9 cellular contexts compared by ENCODE assay signal in genomic region chr1:47351305-47351704, GRCh38. TPM values are rescaled to one million over a fixed set of nuclear protein-coding genes. Genes with fewer than 3 reads are reported as not detected.
DNase-seq lines count a peak whose midpoint lies in the region; ATAC-seq, FAIRE-seq and TF ChIP-seq lines count a peak whose summit lies in the region.
"Had no signal": no experiment of that assay in that cellular context is flagged by ENCODE, and none has a peak within 500 bp of the region (broad histone marks: within the 10 kb centered on the region; RNA-seq: fewer than 3 reads in every experiment).

No MANE protein-coding gene starts in this region.

- in situ Hi-C loops in K562 (cut with MboI), result no loop called here

- H2AFZ ChIP-seq in K562 (ENCODE audit: low read depth, low read length), result no peak overlapping the region

- ATAC-seq in GM19455 (IDR thresholded peaks at IDR 0.05; ENCODE audit: unreplicated experiment) (peak; percentile 79), HG03280 (IDR thresholded peaks at IDR 0.05; ENCODE audit: unreplicated experiment) (peak; percentile 83), K562 (peak; percentile 75)
- ATAC-seq: body of pancreas had no signal

- TF ChIP-seq EP300 in K562 (IDR thresholded peaks at IDR 0.05; ENCODE audit: low read length), result no peak

- FAIRE-seq in K562 (lab: Jason Lieb, UNC), result no peak

- WGBS in K562 (ENCODE audit: insufficient coverage, low coverage, missing lambda C conversion rate), result 88% methylated on average over 2 of the region's 2 CpGs

- CTCF ChIA-PET in K562 (lab: Yijun Ruan, JAX; ENCODE audit: low intra/inter-chr PET ratio), result no interaction called here

- peak overlapping the region; percentile 11; the same call in 2 of the 3 replicates for H3K27ac ChIP-seq in K562 (ENCODE audit: extremely low read depth, low read depth, low read length)
- H3K27ac ChIP-seq: body of pancreas had no signal

- peak; percentile 20 for DNase-seq in GM10266 (ENCODE audit: extremely low spot score)
- peak in 1 of 4 experiments; percentile 41 for DNase-seq in K562 (ENCODE audit: extremely low read depth in 1 of 4, low spot score in 3 of 4)
- no peak for DNase-seq in dedifferentiated amniotic fluid mesenchymal stem cell (ENCODE audit: extremely low spot score)
- DNase-seq in HuH-7 (ENCODE audit: low spot score), result no peak
- DNase-seq in NCI-H1930 (lab: John Stamatoyannopoulos, UW), result no peak
- DNase-seq in NCI-H2029 (lab: John Stamatoyannopoulos, UW), result no peak
- DNase-seq: body of pancreas had no signal

- no TSS peak for BruUV-seq in K562 (replicated peaks; lab: Mats Ljungman, UMichigan)

- intact Hi-C loops in K562 (cut with micrococcal nuclease), result no loop called here

- TF ChIP-seq RAD21 in K562 (CRISPR knock-in tag; conservative IDR thresholded peaks at IDR 0.05 in 1 of 2, IDR thresholded peaks at IDR 0.05 in 1 of 2), result no peak

- no peak for TF ChIP-seq POLR2A in K562 (conservative IDR thresholded peaks at IDR 0.05)

- H4K20me1 ChIP-seq in K562 (replicated peaks; ENCODE audit: control insufficient read depth, insufficient read depth, low read length), result no peaks in the 10 kb centered on the region

- POLR2A ChIA-PET in K562 (lab: Yijun Ruan, JAX), result interaction anchor here (1.0 to 2.0 kb wide), 9 partner anchors 9 to 37 kb away, joined by 3 to 9 read pairs (median 6); partner anchors contain the start of genes CMPK1 and STIL

- peaks cover 94% of the 10 kb centered on the region for H3K79me2 ChIP-seq in K562 (ENCODE audit: control insufficient read depth, insufficient read depth, low read length)

- TF ChIP-seq CTCF in GM10266 (IDR thresholded peaks at IDR 0.05; ENCODE audit: control insufficient read depth, insufficient read depth, low read depth, missing control alignments), result no peak
- no peak for TF ChIP-seq CTCF in K562 (IDR thresholded peaks at IDR 0.05 in 2 of 3, conservative IDR thresholded peaks at IDR 0.05 in 1 of 3; ENCODE audit: insufficient read depth in 2 of 3, low read depth in 1 of 3, low read length in 3 of 3)

- H3K4me1 ChIP-seq in K562 (replicated peaks in 1 of 2; ENCODE audit: control insufficient read depth in 2 of 2, insufficient read depth in 2 of 2, low read length in 2 of 2), result peaks cover 5 to 7% of the 10 kb centered on the region in 2 experiments; a peak in 3 of 5 replicates

- H3K9me1 ChIP-seq in K562 (ENCODE audit: control insufficient read depth, insufficient read depth, low read length), result no peaks in the 10 kb centered on the region

- no peak overlapping the region for H3K4me2 ChIP-seq in K562 (ENCODE audit: insufficient read depth, low read length)

- H3K4me3 ChIP-seq in K562, result no peak overlapping the region
- H3K4me3 ChIP-seq: body of pancreas had no signal

- no peaks in the 10 kb centered on the region for H3K27me3 ChIP-seq in K562 (ENCODE audit: control insufficient read depth in 2 of 2, insufficient read depth in 2 of 2, low read length in 2 of 2)
- H3K27me3 ChIP-seq: body of pancreas had no signal

- H3K9ac ChIP-seq in K562 (ENCODE audit: insufficient read depth in 1 of 2, low read depth in 2 of 2, low read length in 2 of 2), result 0 out of 4 replicates have a peak overlapping the region, but pooled peaks of 1 of the 2 experiments have one; percentile 13

- H3K36me3 ChIP-seq in K562 (ENCODE audit: control insufficient read depth, insufficient read depth, low read length), result peaks cover 36% of the 10 kb centered on the region; the same call in 2 of the 3 replicates

- H3K9me3 ChIP-seq in K562 (replicated peaks; ENCODE audit: control insufficient read depth, insufficient read depth, low read depth, low read length), result no peaks in the 10 kb centered on the region
- H3K9me3 ChIP-seq: body of pancreas had no signal

TF ChIP-seq in K562, 482 proteins besides CTCF, POLR2A, EP300 and RAD21 (continues in another document):
- TF ChIP-seq ZNF12 (CRISPR knock-in tag; IDR thresholded peaks at IDR 0.05) (no peak), GABPB2 (CRISPR knock-in tag; conservative IDR thresholded peaks at IDR 0.05) (no peak), NFXL1 (CRISPR knock-in tag; IDR thresholded peaks at IDR 0.05) (no peak), ZNF592 (IDR thresholded peaks at IDR 0.05) (0 out of 2 replicates have a peak, but pooled peaks have one; percentile 27), FOSL1 (tag; conservative IDR thresholded peaks at IDR 0.05) (0 out of 2 replicates have a peak, but pooled peaks have one; percentile 21), MEIS2 (IDR thresholded peaks at IDR 0.05; ENCODE audit: partially characterized antibody) (peak; percentile 55), PKNOX1 (IDR thresholded peaks at IDR 0.05) (peak; percentile 94), DPF2 (IDR thresholded peaks at IDR 0.05) (peak; percentile 59)

RNA-seq across cellular contexts. Expression of gene CMPK1, which starts 17.7 kb away (rescaled TPM):
- total RNA-seq in K562 (2011; cell fraction: chromatin; rRNA removed; ENCODE audit: low replicate concordance), result 15.9 and 61.9 TPM in 2 replicates
- 11.5 and 12.6 TPM in 2 replicates for total RNA-seq in K562 (2011; cell fraction: nucleolus; rRNA removed)
- total RNA-seq in K562 (2011; cell fraction: nucleoplasm; rRNA removed), result 42.5 and 72.0 TPM in 2 replicates
- total RNA-seq in K562 (2014; rRNA removed), result 107 TPM in 2 replicates
- total RNA-seq in K562 (2014; rRNA removed; fragmentation: Illumina TruSeq; extraction: Trizol), result 197 and 229 TPM in 2 replicates
- total RNA-seq in K562 (2015; rRNA removed; fragmentation: Illumina TruSeq; extraction: Trizol), result 175 and 194 TPM in 2 replicates
- total RNA-seq in K562 (2021), result 164 and 165 TPM in 2 replicates
- polyA plus RNA-seq in K562 (2011; rRNA removed), result 70.2 and 89.2 TPM in 2 replicates
- 15.0 and 29.0 TPM in 2 replicates for polyA plus RNA-seq in K562 (2011; cell fraction: cytosol; rRNA removed)
- 9.9 and 19.2 TPM in 2 replicates for polyA plus RNA-seq in K562 (2011; cell fraction: nucleus; rRNA removed)
- polyA plus RNA-seq in K562 (2012), result 117 and 148 TPM in 2 replicates
- polyA plus RNA-seq in K562 (2014; fragmentation: Illumina TruSeq; extraction: Trizol), result 169 and 179 TPM in 2 replicates
- polyA plus RNA-seq in K562 (2014; fragmentation: Nextera tagmentation; extraction: Ambion mirVana), result 10 to 100 TPM; 54.5 to 67.3 TPM
- polyA plus RNA-seq in K562 (2014; rRNA removed), result 116 and 126 TPM in 2 replicates
- polyA minus RNA-seq in K562 (2011; rRNA and poly(A)+ RNA removed), result 92.8 and 128 TPM in 2 replicates
- polyA minus RNA-seq in K562 (2011; cell fraction: cytosol; rRNA and poly(A)+ RNA removed), result 72.8 and 77.2 TPM in 2 replicates
- 10.1 and 20.4 TPM in 2 replicates for polyA minus RNA-seq in K562 (2011; cell fraction: nucleus; rRNA and poly(A)+ RNA removed)

RNA-seq across cellular contexts. Expression of gene STIL, which starts 37.4 kb away (rescaled TPM):
- 163 and 354 TPM in 2 replicates for total RNA-seq in K562 (2011; cell fraction: chromatin; rRNA removed; ENCODE audit: low replicate concordance)
- 63.7 and 103 TPM in 2 replicates for total RNA-seq in K562 (2011; cell fraction: nucleolus; rRNA removed)
- total RNA-seq in K562 (2011; cell fraction: nucleoplasm; rRNA removed), result 154 and 164 TPM in 2 replicates
- total RNA-seq in K562 (2014; rRNA removed) (28.8 and 35.7 TPM in 2 replicates), K562 (2014; rRNA removed; fragmentation: Illumina TruSeq; extraction: Trizol) (56.8 and 67.8 TPM in 2 replicates), K562 (2015; rRNA removed; fragmentation: Illumina TruSeq; extraction: Trizol) (49.7 and 52.0 TPM in 2 replicates), K562 (2021) (39.6 and 41.1 TPM in 2 replicates)
- polyA plus RNA-seq in K562 (2011; rRNA removed) (75.0 and 77.4 TPM in 2 replicates), K562 (2014; fragmentation: Illumina TruSeq; extraction: Trizol) (43.4 and 48.1 TPM in 2 replicates), K562 (2014; fragmentation: Nextera tagmentation; extraction: Ambion mirVana) (10 to 100 TPM; 10.5 to 17.5 TPM), K562 (2014; rRNA removed) (31.3 and 33.8 TPM in 2 replicates)
- polyA plus RNA-seq in K562 (2011; cell fraction: cytosol; rRNA removed), result 22.5 and 40.5 TPM in 2 replicates
- 48.5 and 62.6 TPM in 2 replicates for polyA plus RNA-seq in K562 (2011; cell fraction: nucleus; rRNA removed)
- polyA plus RNA-seq in K562 (2012), result 22.3 TPM in 2 replicates
- 223 and 224 TPM in 2 replicates for polyA minus RNA-seq in K562 (2011; rRNA and poly(A)+ RNA removed)
- polyA minus RNA-seq in K562 (2011; cell fraction: cytosol; rRNA and poly(A)+ RNA removed), result 33.9 and 37.2 TPM in 2 replicates
- 34.7 and 68.2 TPM in 2 replicates for polyA minus RNA-seq in K562 (2011; cell fraction: nucleus; rRNA and poly(A)+ RNA removed)
